Comparison of ENCODE assay signal across 21 cellular contexts in genomic region chr2:119196301-119197124, GRCh38. TPM values are rescaled to one million over a fixed set of nuclear protein-coding genes. Genes with fewer than 3 reads are reported as not detected.
DNase-seq lines count a peak whose midpoint lies in the region; ATAC-seq and TF ChIP-seq lines count a peak whose summit lies in the region.
"Had no signal": no experiment of that assay in that cellular context is flagged by ENCODE, and none has a peak within 500 bp of the region (broad histone marks: within the 10 kb centered on the region; RNA-seq: fewer than 3 reads in every experiment).

No MANE protein-coding gene starts in this region.

- H3K23ac ChIP-seq in mesendoderm (ENCODE audit: low read length): no peak overlapping the region

- H3K4me1 ChIP-seq in GM23248 (ENCODE audit: insufficient read depth) (peaks cover 17% of the 10 kb centered on the region), Panc1 (ENCODE audit: control insufficient read depth, insufficient read depth, low read length) (no peaks in the 10 kb centered on the region), mesendoderm (ENCODE audit: control insufficient read depth, low read depth, low read length) (peaks cover 2% of the 10 kb centered on the region), Peyer's patch (no peaks in the 10 kb centered on the region)

- H3K27ac ChIP-seq in GM23248 (no peak overlapping the region), Panc1 (ENCODE audit: low read length) (no peak overlapping the region), mesendoderm (ENCODE audit: low read depth, low read length) (no peak overlapping the region), Peyer's patch (no peak overlapping the region)
- H3K27ac ChIP-seq: BLaER1 treated with 17β-estradiol and CSF1 and Interleukin-3, amounts not matched to agents 10 nM and 100 nM had no signal

- intact Hi-C loops in Panc1 (cut with micrococcal nuclease; ENCODE audit: unreplicated experiment): no loop called here

- H3K56ac ChIP-seq in mesendoderm (ENCODE audit: low read length): no peak overlapping the region

- no peak for TF ChIP-seq POLR2A in Peyer's patch (IDR thresholded peaks at IDR 0.05)

- peaks cover 7% of the 10 kb centered on the region for H3F3A ChIP-seq in GM23248 (ENCODE audit: insufficient read depth)

- no peaks in the 10 kb centered on the region for H4K20me1 ChIP-seq in GM23248 (ENCODE audit: insufficient read depth)
- H4K20me1 ChIP-seq: BLaER1 treated with 17β-estradiol and CSF1 and Interleukin-3, amounts not matched to agents 10 nM and 100 nM had no signal

- no peak overlapping the region for H4K8ac ChIP-seq in mesendoderm (ENCODE audit: low read depth, low read length)

- no peak overlapping the region for H2BK15ac ChIP-seq in mesendoderm (replicated peaks; ENCODE audit: low read depth)

- no peak overlapping the region for H3K4ac ChIP-seq in mesendoderm (ENCODE audit: low read depth, low read length)

- POLR2A ChIA-PET in Panc1 (lab: Charles Lee): no interaction called here

- H2AK5ac ChIP-seq in mesendoderm (ENCODE audit: low read length): no peak overlapping the region

- DNase-seq in GM23248 (peak; percentile 64), Panc1 (ENCODE audit: low read depth, low spot score) (no peak), epithelial cell of esophagus (ENCODE audit: low read depth) (peak; percentile 85), mesendoderm (peak; percentile 27), Peyer's patch (no peak), SKM-1 treated with dmso at 0.1 percent for 144 hours (lab: John Stamatoyannopoulos, UW; ENCODE audit: unreplicated experiment) (no peak), mucosa of gallbladder (ENCODE audit: low spot score) (no peak)
- DNase-seq: activated CD4-positive, alpha-beta memory T cell treated with anti-CD3 and anti-CD28 coated beads for 36 hours; amniotic stem cell; DMS79 treated with DMSO at 0.1 percent for 48 hours; erythroblast; Kasumi-1; NCI-H1694; NCI-H510A had no signal

- TF ChIP-seq CTCF in Panc1 (IDR thresholded peaks at IDR 0.05): no peak
- no peak for TF ChIP-seq CTCF in epithelial cell of esophagus (IDR thresholded peaks at IDR 0.05; ENCODE audit: insufficient read depth, low read depth, low read length, missing control alignments)
- TF ChIP-seq CTCF in Peyer's patch (IDR thresholded peaks at IDR 0.05): no peak

- no TSS peak for BruUV-seq in Panc1 (replicated peaks; lab: Mats Ljungman, UMichigan)

- H3K79me2 ChIP-seq in GM23248 (ENCODE audit: insufficient read depth): no peaks in the 10 kb centered on the region
- no peaks in the 10 kb centered on the region for H3K79me2 ChIP-seq in mesendoderm (ENCODE audit: control insufficient read depth, insufficient read depth, low read length)

- ATAC-seq in Panc1: peak; percentile 77
- no peak for ATAC-seq in HG02981 (IDR thresholded peaks at IDR 0.05; ENCODE audit: unreplicated experiment)
- ATAC-seq: stimulated activated effector memory CD8-positive, alpha-beta T cell treated with anti-CD3 and anti-CD28 coated beads, Interleukin-12 subunit alpha, Interleukin-12 subunit beta, amount 100 ng/mL, for 72 hours had no signal

- in situ Hi-C loops in GM23248 (cut with MboI) (no loop called here), Panc1 (cut with HindIII; ENCODE audit: low pct_unique_long_range_greater_than_20kb, low sequenced_read_pairs) (no loop called here)

- H3K4me2 ChIP-seq in GM23248 (ENCODE audit: unreplicated experiment) (no peak overlapping the region), mesendoderm (ENCODE audit: low read length) (no peak overlapping the region)
- H3K4me2 ChIP-seq: BLaER1 treated with 17β-estradiol and CSF1 and Interleukin-3, amounts not matched to agents 10 nM and 100 nM had no signal

- H3K27me3 ChIP-seq in GM23248 (replicated peaks; ENCODE audit: insufficient read depth) (peaks cover 5% of the 10 kb centered on the region; the same call in 1 of the 2 replicates), Panc1 (ENCODE audit: control insufficient read depth, insufficient read depth, low read length) (no peaks in the 10 kb centered on the region), mesendoderm (ENCODE audit: insufficient read depth, low read length, poor library complexity) (no peaks in the 10 kb centered on the region), Peyer's patch (no peaks in the 10 kb centered on the region)
- H3K27me3 ChIP-seq: BLaER1 treated with 17β-estradiol and CSF1 and Interleukin-3, amounts not matched to agents 10 nM and 100 nM had no signal

- WGBS in GM23248 (ENCODE audit: low coverage in 1 of 2, low lambda C conversion rate in 2 of 2, missing lambda C conversion rate in 2 of 2), 2 experiments: 31 to 34% methylated on average over 7 of the region's 7 CpGs
- WGBS in mesendoderm (ENCODE audit: extremely low coverage, insufficient coverage, low lambda C conversion rate): no CpG with 5 or more reads among the region's 7 CpGs

- H2AFZ ChIP-seq in GM23248: no peak overlapping the region

- H3K9me3 ChIP-seq in GM23248 (ENCODE audit: low read depth): no peaks in the 10 kb centered on the region
- no peaks in the 10 kb centered on the region for H3K9me3 ChIP-seq in Panc1 (ENCODE audit: control insufficient read depth, insufficient read depth, low read depth, low read length)
- H3K9me3 ChIP-seq in Peyer's patch: no peaks in the 10 kb centered on the region
- H3K9me3 ChIP-seq: BLaER1 treated with 17β-estradiol and CSF1 and Interleukin-3, amounts not matched to agents 10 nM and 100 nM had no signal

- CTCF ChIA-PET in Panc1 (lab: Charles Lee): no interaction called here

- H3K4me3 ChIP-seq in GM23248: no peak overlapping the region
- no peak overlapping the region for H3K4me3 ChIP-seq in Panc1 (ENCODE audit: low read depth in 2 of 2, low read length in 2 of 2)
- H3K4me3 ChIP-seq in epithelial cell of esophagus (ENCODE audit: low read length): no peak overlapping the region
- no peak overlapping the region for H3K4me3 ChIP-seq in mesendoderm (ENCODE audit: low read length)
- H3K4me3 ChIP-seq in Peyer's patch: no peak overlapping the region
- H3K4me3 ChIP-seq: BLaER1 treated with 17β-estradiol and CSF1 and Interleukin-3, amounts not matched to agents 10 nM and 100 nM had no signal

- H2BK120ac ChIP-seq in mesendoderm (ENCODE audit: low read depth, low read length): no peak overlapping the region

- H3K9ac ChIP-seq in GM23248: no peak overlapping the region
- no peak overlapping the region for H3K9ac ChIP-seq in mesendoderm (ENCODE audit: low read length)
- H3K9ac ChIP-seq: BLaER1 treated with 17β-estradiol and CSF1 and Interleukin-3, amounts not matched to agents 10 nM and 100 nM had no signal

- H3K36me3 ChIP-seq in GM23248 (ENCODE audit: low read depth) (no peaks in the 10 kb centered on the region), Panc1 (ENCODE audit: control insufficient read depth, insufficient read depth, low read length) (no peaks in the 10 kb centered on the region), mesendoderm (ENCODE audit: control insufficient read depth, insufficient read depth, low read length) (no peaks in the 10 kb centered on the region), Peyer's patch (no peaks in the 10 kb centered on the region)
- H3K36me3 ChIP-seq: BLaER1 treated with 17β-estradiol and CSF1 and Interleukin-3, amounts not matched to agents 10 nM and 100 nM had no signal

- no peak overlapping the region for H2BK5ac ChIP-seq in mesendoderm (ENCODE audit: low read length)

- no peak overlapping the region for H3K18ac ChIP-seq in mesendoderm (ENCODE audit: low read length)

- H3K79me1 ChIP-seq in mesendoderm (ENCODE audit: low read length): no peaks in the 10 kb centered on the region

- no peak overlapping the region for H4K5ac ChIP-seq in mesendoderm (ENCODE audit: low read length)

- H3K9me2 ChIP-seq in GM23248 (ENCODE audit: insufficient read depth): no peaks in the 10 kb centered on the region

RNA-seq across cellular contexts. Expression of gene STEAP3, which starts 27.1 kb away (rescaled TPM):
- total RNA-seq in GM23248 (2014; rRNA removed; shearing (Covaris generic)): 29.5 and 30.5 TPM in 2 replicates
- polyA plus RNA-seq in GM23248 (2016; fragmentation: Nextera tagmentation; extraction: Ambion mirVana): 31.3 and 33.8 TPM in 2 replicates
- total RNA-seq in Panc1 (2021; ENCODE audit: unreplicated experiment) (44.8 TPM), Peyer's patch (10 to 100 TPM; 13.2 to 31.2 (median 20.5) TPM), mucosa of gallbladder (9.3 TPM)
- 57.3 TPM for polyA plus RNA-seq in Panc1 (2012; ENCODE audit: insufficient read length)
- polyA plus RNA-seq in mesendoderm (2013, experiment 1 of 2): 13.7 TPM
- 12.8 TPM for polyA plus RNA-seq in mesendoderm (2013, experiment 2 of 2)
- total RNA-seq: OCI-LY7 had no signal

RNA-seq across cellular contexts. Expression of gene C1QL2, which starts 38.0 kb away (rescaled TPM):
- not detected in 2 replicates for total RNA-seq in GM23248 (2014; rRNA removed; shearing (Covaris generic))
- not detected in 2 replicates for polyA plus RNA-seq in GM23248 (2016; fragmentation: Nextera tagmentation; extraction: Ambion mirVana)
- total RNA-seq in Panc1 (2021; ENCODE audit: unreplicated experiment) (not detected), Peyer's patch (not detected), mucosa of gallbladder (not detected)
- polyA plus RNA-seq in Panc1 (2012; ENCODE audit: insufficient read length): not detected
- 0.22 TPM for polyA plus RNA-seq in mesendoderm (2013, experiment 1 of 2)
- 0.21 TPM for polyA plus RNA-seq in mesendoderm (2013, experiment 2 of 2)
- total RNA-seq: activated CD4-positive, alpha-beta memory T cell treated with anti-CD3 and anti-CD28 coated beads for 36 hours; lung microvascular endothelial cell; neural crest cell; OCI-LY7; urinary bladder had no signal

Comparison
In these comparisons a context has a peak if more than half of its experiments do, and no peak if none do; other contexts are left out.
1. DNase-seq: peak in GM23248 (single experiment), epithelial cell of esophagus (single experiment) and mesendoderm (single experiment); none in Panc1 (single experiment), Peyer's patch (0 of 3), SKM-1 treated with dmso at 0.1 percent for 144 hours (single experiment) and mucosa of gallbladder (single experiment).